Comparison of ENCODE assay signal across 8 cellular contexts in the genomic region with DNA sequence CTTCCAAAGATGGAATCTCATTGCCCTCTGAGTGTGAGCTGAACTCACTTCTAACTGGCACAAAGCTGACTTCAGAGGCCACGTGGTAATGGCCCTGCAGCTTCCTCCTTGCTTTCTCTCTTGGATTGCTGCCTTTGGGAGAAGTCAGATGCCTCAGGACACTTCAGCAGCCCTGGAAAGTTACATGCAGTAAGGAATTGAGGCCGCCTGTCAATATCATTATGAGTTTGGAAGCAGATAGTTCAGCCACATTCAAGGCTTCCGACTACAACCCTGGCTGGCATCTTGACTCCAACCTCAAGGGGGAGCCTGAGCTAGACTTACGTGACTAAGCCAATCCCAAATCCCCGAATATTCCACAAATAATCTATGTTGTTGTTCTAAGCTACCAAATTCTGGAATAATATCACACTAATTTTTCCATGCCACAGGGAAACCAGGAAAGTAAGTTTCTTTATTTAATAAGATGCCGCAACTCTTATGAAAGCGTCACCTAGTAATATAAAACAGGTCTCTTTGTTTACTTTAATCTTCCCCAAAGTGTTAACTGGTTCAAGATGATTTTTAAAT. TPM values are rescaled to one million over a fixed set of nuclear protein-coding genes. Genes with fewer than 3 reads are reported as not detected.
DNase-seq lines count a peak whose midpoint lies in the region; ATAC-seq, FAIRE-seq and TF ChIP-seq lines count a peak whose summit lies in the region.

No MANE protein-coding gene starts in this region.

- TF ChIP-seq CTCF in A549 (IDR thresholded peaks at IDR 0.05) (peak; percentile 75), GM10248 (IDR thresholded peaks at IDR 0.05; ENCODE audit: control extremely low read depth, extremely low read depth, low read depth, missing control alignments) (peak; percentile 58), lower lobe of right lung (IDR thresholded peaks at IDR 0.05) (peak; percentile 70), uterus (IDR thresholded peaks at IDR 0.05) (peak; percentile 57 to 68 (median 63))

- FAIRE-seq in A549 (lab: Jason Lieb, UNC): peak; percentile 88

- intact Hi-C loops in lower lobe of right lung (cut with DNase I) (loop anchor here (10.0 kb wide), 1 partner anchor 250 kb away; no protein-coding TSS in a partner anchor), uterus (cut with DNase I; ENCODE audit: low total_unique reads) (no loop called here), posterior vena cava (cut with DNase I) (loop anchor here in 1 of 2 donors (5.0 kb wide), 1 partner anchor 252 kb away; no protein-coding TSS in a partner anchor)

- H3K36me3 ChIP-seq in lower lobe of right lung: peaks cover 73% of the 10 kb centered on the region
- H3K36me3 ChIP-seq in uterus: no peaks in the 10 kb centered on the region

- DNase-seq in A549 (ENCODE audit: low read depth in 1 of 2, low spot score in 1 of 2) (peak; percentile 80 to 87), GM10248 (ENCODE audit: extremely low spot score) (no peak), NCI-H526 treated with DMSO at 0.1 percent for 48 hours (lab: John Stamatoyannopoulos, UW) (peak; percentile 10), dedifferentiated amniotic fluid mesenchymal stem cell (ENCODE audit: extremely low spot score) (peak; percentile 84), lower lobe of right lung (no peak), uterus (peak; percentile 37 to 51), posterior vena cava (ENCODE audit: low spot score) (no peak)

- POLR2A ChIA-PET in A549 (lab: Yijun Ruan, JAX) (interaction anchor here (1.0 to 1.8 kb wide), 6 partner anchors 12 to 200 kb away, joined by 3 to 10 read pairs (median 4); partner anchors contain the start of gene CEP20), GM10248 (lab: Yijun Ruan, JAX) (no interaction called here)

- ATAC-seq in A549: peak; percentile 90 to 94
- ATAC-seq in lower lobe of right lung: peak; percentile 62 to 78
- ATAC-seq in GM18502 (IDR thresholded peaks at IDR 0.05; ENCODE audit: poor library complexity, unreplicated experiment): no peak

- H3K4me2 ChIP-seq in A549: peak overlapping the region; percentile 33

- H3K27me3 ChIP-seq in lower lobe of right lung (ENCODE audit: low read depth): no peaks in the 10 kb centered on the region
- no peaks in the 10 kb centered on the region for H3K27me3 ChIP-seq in uterus

- WGBS in A549 (ENCODE audit: missing lambda C conversion rate): 4% methylated on average over 7 of the region's 7 CpGs

- H3K9me3 ChIP-seq in A549 (no peaks in the 10 kb centered on the region), lower lobe of right lung (no peaks in the 10 kb centered on the region), uterus (no peaks in the 10 kb centered on the region)

- H3K4me3 ChIP-seq in A549 (no peak overlapping the region), lower lobe of right lung (no peak overlapping the region), uterus (no peak overlapping the region)

- TF ChIP-seq POLR2A in A549 (IDR thresholded peaks at IDR 0.05; ENCODE audit: low read length): no peak
- no peak for TF ChIP-seq POLR2A in uterus (IDR thresholded peaks at IDR 0.05)

- TF ChIP-seq EP300 in A549 (IDR thresholded peaks at IDR 0.05): no peak

- peak; percentile 83 to 85 for TF ChIP-seq RAD21 in A549 (conservative IDR thresholded peaks at IDR 0.05 in 1 of 2, IDR thresholded peaks at IDR 0.05 in 1 of 2)

- CTCF ChIA-PET in A549 (lab: Yijun Ruan, JAX): interaction anchor here (0.6 to 4.8 kb wide), 64 partner anchors 9 to 344 kb away, joined by 3 to 28 read pairs (median 4); partner anchors contain the start of gene CEP20
- CTCF ChIA-PET in GM10248 (lab: Yijun Ruan, JAX): interaction anchor here (0.7 to 6.1 kb wide), 17 partner anchors 11 to 253 kb away, joined by 3 to 50 read pairs (median 5); partner anchors contain the start of gene CEP20

- H3K4me1 ChIP-seq in A549: peaks cover 50% of the 10 kb centered on the region
- peaks cover 8% of the 10 kb centered on the region for H3K4me1 ChIP-seq in lower lobe of right lung
- no peaks in the 10 kb centered on the region for H3K4me1 ChIP-seq in uterus

- H3K27ac ChIP-seq in A549 (peak overlapping the region; percentile 90 to 96), lower lobe of right lung (no peak overlapping the region), uterus (peak overlapping the region; percentile 45 to 51)

TF ChIP-seq in A549, 52 proteins besides CTCF, POLR2A, EP300 and RAD21 (continues in another document):
- TF ChIP-seq MAFK (IDR thresholded peaks at IDR 0.05; ENCODE audit: partially characterized antibody) (no peak), RCOR1 (IDR thresholded peaks at IDR 0.05; ENCODE audit: low read depth, low read length) (no peak), HOXA7 (CRISPR knock-in tag; IDR thresholded peaks at IDR 0.05) (no peak), HEYL (CRISPR knock-in tag; IDR thresholded peaks at IDR 0.05) (no peak), HMGXB4 (CRISPR knock-in tag; IDR thresholded peaks at IDR 0.05; ENCODE audit: borderline replicate concordance) (no peak), RNF2 (IDR thresholded peaks at IDR 0.05; ENCODE audit: borderline replicate concordance, low read depth) (no peak), GATA3 (IDR thresholded peaks at IDR 0.05; ENCODE audit: borderline replicate concordance) (no peak), CEBPB (IDR thresholded peaks at IDR 0.05) (no peak), FOSB (CRISPR knock-in tag; IDR thresholded peaks at IDR 0.05) (no peak), TFCP2L1 (CRISPR knock-in tag; IDR thresholded peaks at IDR 0.05) (no peak), JUN (IDR thresholded peaks at IDR 0.05) (0 out of 5 replicates have a peak, but pooled peaks of 1 of the 2 experiments have one; percentile 24), CHD4 (IDR thresholded peaks at IDR 0.05; ENCODE audit: borderline replicate concordance) (no peak), HDAC2 (IDR thresholded peaks at IDR 0.05) (no peak), ZC3H11A (IDR thresholded peaks at IDR 0.05) (no peak), REST (IDR thresholded peaks at IDR 0.05) (no peak), FOXS1 (CRISPR knock-in tag; IDR thresholded peaks at IDR 0.05) (no peak), RFX5 (IDR thresholded peaks at IDR 0.05) (no peak)
- TF ChIP-seq, protein P1, sequence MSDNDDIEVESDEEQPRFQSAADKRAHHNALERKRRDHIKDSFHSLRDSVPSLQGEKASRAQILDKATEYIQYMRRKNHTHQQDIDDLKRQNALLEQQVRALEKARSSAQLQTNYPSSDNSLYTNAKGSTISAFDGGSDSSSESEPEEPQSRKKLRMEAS (IDR thresholded peaks at IDR 0.05): peak; percentile 88

RNA-seq across cellular contexts. Expression of gene CEP20, which starts 13.6 kb away (rescaled TPM):
- polyA plus RNA-seq in A549 (2011; rRNA removed) (97.5 and 102 TPM in 2 replicates), A549 (2017; fragmentation: RNase III; extraction: RNeasy Plus Mini Kit Qiagen cat#74134 plus additional on column Dnase treatment) (57.9 to 63.8 TPM (median 58.7 TPM) in 3 replicates)
- polyA plus RNA-seq in A549 (2012; cell fraction: cytosol; rRNA removed): 20.9 and 24.1 TPM in 2 replicates
- polyA plus RNA-seq in A549 (2012; cell fraction: nucleus; rRNA removed): 5.6 and 10.8 TPM in 2 replicates
- 19.5 and 21.5 TPM in 2 replicates for polyA minus RNA-seq in A549 (2011; rRNA and poly(A)+ RNA removed)
- total RNA-seq in lower lobe of right lung (24.1 TPM), uterus (100 to 1,000 TPM in 1 of 4 donors, 10 to 100 TPM in 3; 13.8 to 101 (median 47.9) TPM), posterior vena cava (10 to 100 TPM; 25.7 to 25.8 TPM)

RNA-seq across cellular contexts. Expression of gene MYH11, which starts 18.0 kb away (rescaled TPM):
- polyA plus RNA-seq in A549 (2011; rRNA removed) (0.03 TPM in 2 replicates), A549 (2017; fragmentation: RNase III; extraction: RNeasy Plus Mini Kit Qiagen cat#74134 plus additional on column Dnase treatment) (0.07 to 0.10 TPM (median 0.09 TPM) in 3 replicates)
- 0.01 TPM in 2 replicates for polyA plus RNA-seq in A549 (2012; cell fraction: cytosol; rRNA removed)
- polyA plus RNA-seq in A549 (2012; cell fraction: nucleus; rRNA removed): 0.01 TPM in 1 of 2 replicates, not detected in the other
- polyA minus RNA-seq in A549 (2011; rRNA and poly(A)+ RNA removed): 0.05 and 0.12 TPM in 2 replicates
- total RNA-seq in lower lobe of right lung (102 TPM), uterus (1,000 to 10,000 TPM in 2 of 4 donors, 100 to 1,000 TPM in 2; 447 to 1,893 (median 822) TPM), posterior vena cava (1,000 to 10,000 TPM; 1,932 to 2,544 TPM)

Comparison
In these comparisons a context has a peak if more than half of its experiments do, and no peak if none do; other contexts are left out.
1. DNase-seq: peak in A549 (2 of 2), NCI-H526 treated with DMSO at 0.1 percent for 48 hours (single experiment), dedifferentiated amniotic fluid mesenchymal stem cell (single experiment) and uterus (2 of 2); none in GM10248 (single experiment), lower lobe of right lung (single experiment) and posterior vena cava (single experiment).
2. Peak in every context shown above with its lines, with median percentiles within 50 percentile points of each other: CTCF ChIP-seq.